ENCODE assay signal across 1 cellular context in the genomic region with DNA sequence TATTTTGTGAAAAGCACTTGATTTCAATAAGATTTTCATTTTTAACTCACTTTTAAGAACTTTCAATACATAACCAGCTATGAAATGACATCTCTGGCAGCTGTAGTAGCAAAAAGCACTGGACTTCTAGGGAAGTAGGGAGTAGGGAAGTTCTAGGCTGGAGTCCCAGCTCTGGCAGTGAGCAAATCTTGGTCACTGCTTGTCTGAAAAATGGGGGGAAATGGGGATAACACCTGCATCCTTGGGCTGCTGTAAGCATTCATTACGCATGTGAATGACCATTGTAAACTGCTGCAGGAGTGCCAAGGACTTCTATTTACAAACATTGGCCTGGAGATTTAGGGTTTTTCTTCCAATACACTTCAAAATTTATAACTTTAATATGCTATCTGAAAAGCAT.
TF ChIP-seq lines count a peak whose summit lies in the region.

No MANE protein-coding gene starts in this region.

TF ChIP-seq in GM23338, 12 proteins besides CTCF, POLR2A, EP300 and RAD21 (continued from another document):
- TF ChIP-seq, protein P1, sequence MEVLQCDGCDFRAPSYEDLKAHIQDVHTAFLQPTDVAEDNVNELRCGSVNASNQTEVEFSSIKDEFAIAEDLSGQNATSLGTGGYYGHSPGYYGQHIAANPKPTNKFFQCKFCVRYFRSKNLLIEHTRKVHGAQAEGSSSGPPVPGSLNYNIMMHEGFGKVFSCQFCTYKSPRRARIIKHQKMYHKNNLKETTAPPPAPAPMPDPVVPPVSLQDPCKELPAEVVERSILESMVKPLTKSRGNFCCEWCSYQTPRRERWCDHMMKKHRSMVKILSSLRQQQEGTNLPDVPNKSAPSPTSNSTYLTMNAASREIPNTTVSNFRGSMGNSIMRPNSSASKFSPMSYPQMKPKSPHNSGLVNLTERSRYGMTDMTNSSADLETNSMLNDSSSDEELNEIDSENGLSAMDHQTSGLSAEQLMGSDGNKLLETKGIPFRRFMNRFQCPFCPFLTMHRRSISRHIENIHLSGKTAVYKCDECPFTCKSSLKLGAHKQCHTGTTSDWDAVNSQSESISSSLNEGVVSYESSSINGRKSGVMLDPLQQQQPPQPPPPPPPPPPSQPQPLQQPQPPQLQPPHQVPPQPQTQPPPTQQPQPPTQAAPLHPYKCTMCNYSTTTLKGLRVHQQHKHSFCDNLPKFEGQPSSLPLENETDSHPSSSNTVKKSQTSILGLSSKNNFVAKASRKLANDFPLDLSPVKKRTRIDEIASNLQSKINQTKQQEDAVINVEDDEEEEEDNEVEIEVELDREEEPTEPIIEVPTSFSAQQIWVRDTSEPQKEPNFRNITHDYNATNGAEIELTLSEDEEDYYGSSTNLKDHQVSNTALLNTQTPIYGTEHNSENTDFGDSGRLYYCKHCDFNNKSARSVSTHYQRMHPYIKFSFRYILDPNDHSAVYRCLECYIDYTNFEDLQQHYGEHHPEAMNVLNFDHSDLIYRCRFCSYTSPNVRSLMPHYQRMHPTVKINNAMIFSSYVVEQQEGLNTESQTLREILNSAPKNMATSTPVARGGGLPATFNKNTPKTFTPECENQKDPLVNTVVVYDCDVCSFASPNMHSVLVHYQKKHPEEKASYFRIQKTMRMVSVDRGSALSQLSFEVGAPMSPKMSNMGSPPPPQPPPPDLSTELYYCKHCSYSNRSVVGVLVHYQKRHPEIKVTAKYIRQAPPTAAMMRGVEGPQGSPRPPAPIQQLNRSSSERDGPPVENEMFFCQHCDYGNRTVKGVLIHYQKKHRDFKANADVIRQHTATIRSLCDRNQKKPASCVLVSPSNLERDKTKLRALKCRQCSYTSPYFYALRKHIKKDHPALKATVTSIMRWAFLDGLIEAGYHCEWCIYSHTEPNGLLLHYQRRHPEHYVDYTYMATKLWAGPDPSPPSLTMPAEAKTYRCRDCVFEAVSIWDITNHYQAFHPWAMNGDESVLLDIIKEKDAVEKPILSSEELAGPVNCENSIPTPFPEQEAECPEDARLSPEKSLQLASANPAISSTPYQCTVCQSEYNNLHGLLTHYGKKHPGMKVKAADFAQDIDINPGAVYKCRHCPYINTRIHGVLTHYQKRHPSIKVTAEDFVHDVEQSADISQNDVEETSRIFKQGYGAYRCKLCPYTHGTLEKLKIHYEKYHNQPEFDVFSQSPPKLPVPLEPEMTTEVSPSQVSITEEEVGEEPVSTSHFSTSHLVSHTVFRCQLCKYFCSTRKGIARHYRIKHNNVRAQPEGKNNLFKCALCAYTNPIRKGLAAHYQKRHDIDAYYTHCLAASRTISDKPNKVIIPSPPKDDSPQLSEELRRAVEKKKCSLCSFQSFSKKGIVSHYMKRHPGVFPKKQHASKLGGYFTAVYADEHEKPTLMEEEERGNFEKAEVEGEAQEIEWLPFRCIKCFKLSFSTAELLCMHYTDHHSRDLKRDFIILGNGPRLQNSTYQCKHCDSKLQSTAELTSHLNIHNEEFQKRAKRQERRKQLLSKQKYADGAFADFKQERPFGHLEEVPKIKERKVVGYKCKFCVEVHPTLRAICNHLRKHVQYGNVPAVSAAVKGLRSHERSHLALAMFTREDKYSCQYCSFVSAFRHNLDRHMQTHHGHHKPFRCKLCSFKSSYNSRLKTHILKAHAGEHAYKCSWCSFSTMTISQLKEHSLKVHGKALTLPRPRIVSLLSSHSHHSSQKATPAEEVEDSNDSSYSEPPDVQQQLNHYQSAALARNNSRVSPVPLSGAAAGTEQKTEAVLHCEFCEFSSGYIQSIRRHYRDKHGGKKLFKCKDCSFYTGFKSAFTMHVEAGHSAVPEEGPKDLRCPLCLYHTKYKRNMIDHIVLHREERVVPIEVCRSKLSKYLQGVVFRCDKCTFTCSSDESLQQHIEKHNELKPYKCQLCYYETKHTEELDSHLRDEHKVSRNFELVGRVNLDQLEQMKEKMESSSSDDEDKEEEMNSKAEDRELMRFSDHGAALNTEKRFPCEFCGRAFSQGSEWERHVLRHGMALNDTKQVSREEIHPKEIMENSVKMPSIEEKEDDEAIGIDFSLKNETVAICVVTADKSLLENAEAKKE (CRISPR knock-in tag; IDR thresholded peaks at IDR 0.05): no peak
- no peak for TF ChIP-seq JUNB (IDR thresholded peaks at IDR 0.05; ENCODE audit: unreplicated experiment)
- TF ChIP-seq POLR2AphosphoS5 (IDR thresholded peaks at IDR 0.05; ENCODE audit: low read depth): no peak
- 0 out of 2 replicates have a peak, but pooled peaks have one; percentile 17 for TF ChIP-seq NANOG (IDR thresholded peaks at IDR 0.05; ENCODE audit: borderline replicate concordance)
